Comparison of ENCODE assay signal across 20 cellular contexts in genomic region chr7:41925946-41926345, GRCh38.
"Had no signal": no experiment of that assay in that cellular context is flagged by ENCODE, and none has a peak within 500 bp of the region (broad histone marks: within the 10 kb centered on the region; RNA-seq: fewer than 3 reads in every experiment).

No MANE protein-coding gene starts in this region.

- ATAC-seq: activated T-cell treated with anti-CD3 and anti-CD28 coated beads, Interleukin-2, amount 50 U/mL, for 4 hours; left lung; natural killer cell treated with Interleukin-12 subunit alpha and Interleukin-12 subunit beta and Interleukin-15 and Interleukin-18, amount 100 ng/mL, for 72 hours; stimulated activated naive B cell treated with anti-CD40 and anti-IgM and Interleukin-4, amounts not matched to agents 10 μg/mL and 1 μg/mL and 100 μg/mL, for 72 hours; WTC11 had no signal

- H3K4me3 ChIP-seq: esophagus squamous epithelium, left lung, thoracic aorta had no signal

- H3K27ac Mint-ChIP-seq: activated naive CD8-positive, alpha-beta T cell treated with anti-CD3 and anti-CD28 coated beads for 36 hours; endodermal cell; natural killer cell treated with Interleukin-12 subunit alpha and Interleukin-12 subunit beta and Interleukin-15 and Interleukin-18, amount 100 ng/mL, for 72 hours; stimulated activated naive B cell treated with anti-CD40 and anti-IgM and Interleukin-4, amounts not matched to agents 10 μg/mL and 1 μg/mL and 100 μg/mL, for 72 hours; type B pancreatic cell; WTC11 had no signal

- H3K4me3 Mint-ChIP-seq: activated naive CD8-positive, alpha-beta T cell treated with anti-CD3 and anti-CD28 coated beads for 36 hours; activated T-cell treated with anti-CD3 and anti-CD28 coated beads, Interleukin-2, amount 50 U/mL, for 4 hours; endodermal cell; natural killer cell treated with Interleukin-12 subunit alpha and Interleukin-12 subunit beta and Interleukin-15 and Interleukin-18, amount 100 ng/mL, for 72 hours; stimulated activated naive B cell treated with anti-CD40 and anti-IgM and Interleukin-4, amounts not matched to agents 10 μg/mL and 1 μg/mL and 100 μg/mL, for 72 hours; type B pancreatic cell; WTC11 had no signal

- DNase-seq: activated CD4-positive, alpha-beta T cell treated with anti-CD3 and anti-CD28 coated beads, Interleukin-2, amount 50 U/mL, for 4 hours; activated CD8-positive, alpha-beta memory T cell treated with anti-CD3 and anti-CD28 coated beads, Interleukin-2, amount 50 U/mL, for 48 hours; activated naive CD4-positive, alpha-beta T cell treated with Interleukin-2 at 50 U/mL for 16 hours; activated naive CD8-positive, alpha-beta T cell treated with anti-CD3 and anti-CD28 coated beads for 36 hours; activated T-cell treated with anti-CD3 and anti-CD28 coated beads, Interleukin-2, amount 50 U/mL, for 4 hours; cerebellar nuclear complex; cortex of kidney; endodermal cell; esophagus squamous epithelium; foreskin fibroblast; left lung; midbrain; stimulated activated CD4-positive, alpha-beta T cell treated with anti-CD3 and anti-CD28 coated beads, Interleukin-2, amount 100 ng/mL, for 48 hours; stimulated activated CD8-positive, alpha-beta memory T cell treated with anti-CD3 and anti-CD28 coated beads, Interleukin-4, amount 100 ng/mL, for 48 hours; stimulated activated naive B cell treated with anti-CD40 and anti-IgM and Interleukin-4, amounts not matched to agents 10 μg/mL and 1 μg/mL and 100 μg/mL, for 72 hours; T-helper 1 cell had no signal

- H3K27me3 ChIP-seq: esophagus squamous epithelium, left lung had no signal

- H3K4me1 ChIP-seq: esophagus squamous epithelium had no signal

- H3K36me3 Mint-ChIP-seq: activated naive CD8-positive, alpha-beta T cell treated with anti-CD3 and anti-CD28 coated beads for 36 hours; natural killer cell treated with Interleukin-12 subunit alpha and Interleukin-12 subunit beta and Interleukin-15 and Interleukin-18, amount 100 ng/mL, for 72 hours; type B pancreatic cell had no signal

- H3K27ac ChIP-seq: esophagus squamous epithelium, left lung, thoracic aorta had no signal

- H3K4me1 Mint-ChIP-seq: endodermal cell had no signal

- H3K36me3 ChIP-seq: esophagus squamous epithelium, left lung, thoracic aorta had no signal

- H3K9me3 Mint-ChIP-seq: activated naive CD8-positive, alpha-beta T cell treated with anti-CD3 and anti-CD28 coated beads for 36 hours; activated T-cell treated with anti-CD3 and anti-CD28 coated beads, Interleukin-2, amount 50 U/mL, for 4 hours; endodermal cell; natural killer cell treated with Interleukin-12 subunit alpha and Interleukin-12 subunit beta and Interleukin-15 and Interleukin-18, amount 100 ng/mL, for 72 hours; type B pancreatic cell had no signal

- H3K9me3 ChIP-seq: esophagus squamous epithelium, left lung, thoracic aorta had no signal
